Comparison of ENCODE assay signal across 13 cellular contexts in the genomic region with DNA sequence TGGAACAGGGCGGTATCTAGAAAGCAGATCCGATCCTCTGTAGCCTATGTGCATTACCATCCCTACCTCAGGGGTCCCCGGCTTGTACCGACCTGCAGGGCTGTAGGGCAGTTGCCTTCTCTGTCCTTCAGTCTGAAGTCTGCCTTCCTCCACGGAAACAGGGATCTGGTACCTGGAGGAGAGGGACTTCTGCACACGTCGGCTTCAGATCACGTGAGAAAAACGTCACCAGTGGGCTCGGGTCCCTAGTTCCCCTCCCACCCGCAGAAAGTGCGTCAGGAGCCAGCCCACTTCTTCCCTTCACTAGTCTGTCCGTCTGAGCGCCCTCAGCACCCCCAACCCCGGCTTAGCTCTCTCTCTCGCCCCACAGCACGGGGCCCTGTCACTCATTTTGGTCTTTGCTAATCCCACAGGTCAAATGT. TPM values are rescaled to one million over a fixed set of nuclear protein-coding genes. Genes with fewer than 3 reads are reported as not detected.
DNase-seq lines count a peak whose midpoint lies in the region; ATAC-seq and TF ChIP-seq lines count a peak whose summit lies in the region.
"Had no signal": no experiment of that assay in that cellular context is flagged by ENCODE, and none has a peak within 500 bp of the region (broad histone marks: within the 10 kb centered on the region; RNA-seq: fewer than 3 reads in every experiment).

TCEAL5 (minus strand) TSS at position 170 of the 422 bp plus-strand sequence. CDS start 2,187 bp downstream, outside the sequence.

- H3K9me3 ChIP-seq in T-helper 17 cell (ENCODE audit: control insufficient read depth, low read length, poor library complexity, severe bottlenecking) (no peaks in the 10 kb centered on the region), iPS-18c (ENCODE audit: control insufficient read depth, insufficient read depth, low read length) (no peaks in the 10 kb centered on the region), subcutaneous abdominal adipose tissue (ENCODE audit: control insufficient read depth in 5 of 5, low read length in 5 of 5) (no peaks in the 10 kb centered on the region), upper lobe of right lung (no peaks in the 10 kb centered on the region)

- H3K4me3 ChIP-seq in iPS-18c (ENCODE audit: insufficient read depth, low read depth, low read length) (peak within 1 kb of the TSS; percentile 36), subcutaneous abdominal adipose tissue (ENCODE audit: low read depth in 1 of 5, low read length in 5 of 5) (peak within 1 kb of the TSS in 3 of 5 donors; percentile 24 to 39 (median 31)), upper lobe of right lung (no peak within 1 kb of the TSS)
- H3K4me3 ChIP-seq: lung had no signal

- H3K4me1 ChIP-seq in subcutaneous abdominal adipose tissue (ENCODE audit: control insufficient read depth in 5 of 5, insufficient read depth in 5 of 5, low read length in 5 of 5), result peaks cover 0 to 5% (median 4%) of the 10 kb centered on the region in 5 donors
- no peaks in the 10 kb centered on the region for H3K4me1 ChIP-seq in upper lobe of right lung

- H3K4me3 Mint-ChIP-seq in activated CD4-positive, alpha-beta T cell treated with anti-CD3 and anti-CD28 coated beads for 36 hours, result peak within 1 kb of the TSS; percentile 18
- H3K4me3 Mint-ChIP-seq in T-helper 17 cell, result peak within 1 kb of the TSS; percentile 73

- no peak for ATAC-seq in activated CD4-positive, alpha-beta T cell treated with anti-CD3 and anti-CD28 coated beads for 36 hours
- ATAC-seq in T-helper 17 cell, result no peak
- ATAC-seq in upper lobe of right lung, result no peak
- no peak for ATAC-seq in HG02840 (IDR thresholded peaks at IDR 0.05; ENCODE audit: low FRiP score, unreplicated experiment)
- ATAC-seq: HCT116, Panc1 had no signal

- H3K27me3 ChIP-seq in subcutaneous abdominal adipose tissue (ENCODE audit: control insufficient read depth in 5 of 5, insufficient read depth in 4 of 5, low read length in 5 of 5) (peaks cover 24 to 39% (median 32%) of the 10 kb centered on the region in 5 donors), upper lobe of right lung (no peaks in the 10 kb centered on the region)

- CTCF ChIA-PET in activated CD4-positive, alpha-beta T cell treated with anti-CD3 and anti-CD28 coated beads for 36 hours (lab: Charles Lee), result no interaction called here

- H3K27ac Mint-ChIP-seq in activated CD4-positive, alpha-beta T cell treated with anti-CD3 and anti-CD28 coated beads for 36 hours, result no peak within 1 kb of the TSS
- no peak within 1 kb of the TSS for H3K27ac Mint-ChIP-seq in T-helper 17 cell

- H3K36me3 ChIP-seq in subcutaneous abdominal adipose tissue (ENCODE audit: control insufficient read depth in 5 of 5, insufficient read depth in 5 of 5, low read length in 5 of 5), result no peaks in the 10 kb centered on the region
- H3K36me3 ChIP-seq in upper lobe of right lung, result no peaks in the 10 kb centered on the region

- intact Hi-C loops in activated CD4-positive, alpha-beta T cell treated with anti-CD3 and anti-CD28 coated beads for 36 hours (cut with DNase I, micrococcal nuclease), result no loop called here
- intact Hi-C loops in upper lobe of right lung (cut with DNase I), result no loop called here

- H3K36me3 Mint-ChIP-seq in activated CD4-positive, alpha-beta T cell treated with anti-CD3 and anti-CD28 coated beads for 36 hours (ENCODE audit: low read depth), result no peaks in the 10 kb centered on the region
- H3K36me3 Mint-ChIP-seq in T-helper 17 cell (ENCODE audit: low read depth), result peaks cover 5% of the 10 kb centered on the region

- H3K27ac ChIP-seq in subcutaneous abdominal adipose tissue (ENCODE audit: low read depth, low read length) (no peak within 1 kb of the TSS), upper lobe of right lung (no peak within 1 kb of the TSS)

- H3K27me3 Mint-ChIP-seq in activated CD4-positive, alpha-beta T cell treated with anti-CD3 and anti-CD28 coated beads for 36 hours, result peaks cover 30% of the 10 kb centered on the region
- H3K27me3 Mint-ChIP-seq in T-helper 17 cell, result peaks cover 59% of the 10 kb centered on the region

- no peak within 1 kb of the TSS for H3K9ac ChIP-seq in subcutaneous abdominal adipose tissue (ENCODE audit: low read length in 5 of 5)

- POLR2A ChIA-PET in activated CD4-positive, alpha-beta T cell treated with anti-CD3 and anti-CD28 coated beads for 36 hours (lab: Charles Lee), result no interaction called here

- H3K9me3 Mint-ChIP-seq in activated CD4-positive, alpha-beta T cell treated with anti-CD3 and anti-CD28 coated beads for 36 hours (ENCODE audit: low read depth), result no peaks in the 10 kb centered on the region

- H3K4me1 Mint-ChIP-seq in activated CD4-positive, alpha-beta T cell treated with anti-CD3 and anti-CD28 coated beads for 36 hours, result peaks cover 6% of the 10 kb centered on the region
- peaks cover 5% of the 10 kb centered on the region for H3K4me1 Mint-ChIP-seq in T-helper 17 cell

- no peak for DNase-seq in activated CD4-positive, alpha-beta T cell treated with anti-CD3 and anti-CD28 coated beads for 36 hours
- DNase-seq in activated CD4-positive, alpha-beta T cell treated with anti-CD3 and anti-CD28 coated beads for 48 hours, result no peak
- DNase-seq in T-helper 17 cell (no peak), GDM1 (lab: John Stamatoyannopoulos, UW) (no peak), upper lobe of right lung (no peak)
- DNase-seq: effector CD8-positive, alpha-beta T cell; stimulated activated CD4-positive, alpha-beta T cell treated with anti-CD3 and anti-CD28 coated beads, Interleukin-4, amount 100 ng/mL, for 1 hour had no signal

- no peak for TF ChIP-seq CTCF in upper lobe of right lung (IDR thresholded peaks at IDR 0.05)

RNA-seq across cellular contexts. Expression of gene TCEAL5, which starts in this region (rescaled TPM):
- not detected for total RNA-seq in activated CD4-positive, alpha-beta T cell treated with anti-CD3 and anti-CD28 coated beads for 36 hours
- not detected for total RNA-seq in T-helper 17 cell
- total RNA-seq in upper lobe of right lung, result not detected
